In the genomic region with DNA sequence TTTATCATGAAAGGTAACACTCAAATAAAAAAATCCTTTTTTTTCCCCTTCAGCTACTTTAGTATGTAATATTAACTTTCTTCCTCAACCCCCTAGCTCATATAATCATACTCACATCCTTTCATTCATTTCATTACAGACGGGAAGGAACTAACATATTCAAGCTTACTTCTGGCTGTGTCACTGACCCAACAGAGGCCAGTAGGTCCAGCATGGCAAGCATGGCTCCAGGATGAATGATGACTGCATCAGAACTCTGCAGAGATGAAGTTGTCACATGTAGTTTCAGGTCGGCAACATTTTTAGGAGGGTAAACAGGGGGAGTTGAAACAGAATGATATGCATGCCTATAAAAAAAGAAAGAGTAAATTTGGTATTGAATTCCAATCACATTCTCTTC, we compare ENCODE assay signal across 24 cellular contexts.
DNase-seq lines count a peak whose midpoint lies in the region; ATAC-seq and TF ChIP-seq lines count a peak whose summit lies in the region.
"Had no signal": no experiment of that assay in that cellular context is flagged by ENCODE, and none has a peak within 500 bp of the region (broad histone marks: within the 10 kb centered on the region; RNA-seq: fewer than 3 reads in every experiment).

No MANE protein-coding gene starts in this region.

- intact Hi-C loops in sigmoid colon (cut with DNase I) = no loop called here

- no peak for ATAC-seq in RWPE2 (ENCODE audit: low read depth)
- ATAC-seq: A549, GM12878, GM23338, HCT116 had no signal

- TF ChIP-seq POLR2A in sigmoid colon (IDR thresholded peaks at IDR 0.05) = no peak

- peak overlapping the region; percentile 22 for H3K27ac ChIP-seq in RWPE2 (ENCODE audit: poor library complexity, severe bottlenecking)
- H3K27ac ChIP-seq in sigmoid colon = no peak overlapping the region
- H3K27ac ChIP-seq: A549; BLaER1 treated with 17β-estradiol and CSF1 and Interleukin-3, amounts not matched to agents 10 nM and 100 nM had no signal

- H3K27ac Mint-ChIP-seq in glutamatergic neuron (ENCODE audit: unreplicated experiment) = peak overlapping the region; percentile 84
- H3K27ac Mint-ChIP-seq: CD14-positive monocyte; CD4-positive, alpha-beta T cell; GM23338; H9 had no signal

- peaks cover 6% of the 10 kb centered on the region for H3K27me3 Mint-ChIP-seq in glutamatergic neuron (ENCODE audit: unreplicated experiment)
- H3K27me3 Mint-ChIP-seq: CD4-positive, alpha-beta T cell; CD8-positive, alpha-beta memory T cell had no signal

- H3K36me3 ChIP-seq in RWPE2 (ENCODE audit: low read depth) (peaks cover 30% of the 10 kb centered on the region), sigmoid colon (peaks cover 0 to 43% (median 6%) of the 10 kb centered on the region in 4 donors)

- no peaks in the 10 kb centered on the region for H3K9me3 ChIP-seq in RWPE2 (ENCODE audit: severe bottlenecking)
- H3K9me3 ChIP-seq in sigmoid colon = no peaks in the 10 kb centered on the region
- H3K9me3 ChIP-seq: A549; BE2C; BLaER1 treated with 17β-estradiol and CSF1 and Interleukin-3, amounts not matched to agents 10 nM and 100 nM had no signal

- H3K4me3 ChIP-seq in RWPE2 (ENCODE audit: severe bottlenecking) = no peak overlapping the region
- H3K4me3 ChIP-seq in sigmoid colon = no peak overlapping the region
- H3K4me3 ChIP-seq: A549; BLaER1 treated with 17β-estradiol and CSF1 and Interleukin-3, amounts not matched to agents 10 nM and 100 nM; GM12878; GM23338 had no signal

- TF ChIP-seq EP300 in sigmoid colon (IDR thresholded peaks at IDR 0.05) = no peak

- no peak overlapping the region for H3K4me3 Mint-ChIP-seq in glutamatergic neuron (ENCODE audit: unreplicated experiment)
- H3K4me3 Mint-ChIP-seq: CD14-positive monocyte; CD4-positive, alpha-beta T cell; CD8-positive, alpha-beta memory T cell; GM23338; H9 had no signal

- TF ChIP-seq CTCF in RWPE2 (IDR thresholded peaks at IDR 0.05; ENCODE audit: poor library complexity, severe bottlenecking) (no peak), glutamatergic neuron (IDR thresholded peaks at IDR 0.05; ENCODE audit: partially characterized antibody, unreplicated experiment) (no peak), sigmoid colon (IDR thresholded peaks at IDR 0.05) (no peak)

- 91 to 95% methylated on average over 2 of the region's 2 CpGs for WGBS in sigmoid colon, 2 donors

- H3K36me3 Mint-ChIP-seq in glutamatergic neuron (ENCODE audit: unreplicated experiment) = peaks cover 7% of the 10 kb centered on the region
- H3K36me3 Mint-ChIP-seq: CD8-positive, alpha-beta memory T cell had no signal

- DNase-seq in RWPE2 (ENCODE audit: low spot score) (no peak), dermis blood vessel endothelial cell (peak; percentile 62), glutamatergic neuron (no peak), pulmonary artery endothelial cell (ENCODE audit: low read depth, low spot score) (peak; percentile 22), sigmoid colon (no peak), MV-4-11 (lab: John Stamatoyannopoulos, UW) (no peak)
- no peak for DNase-seq in stimulated activated CD8-positive, alpha-beta memory T cell treated with anti-CD3 and anti-CD28 coated beads, Interleukin-4, amount 100 ng/mL, for 48 hours
- DNase-seq: 8988T; ACHN; AML-193; BE2C; CD4-positive, alpha-beta T cell; CD8-positive, alpha-beta memory T cell; DMS 273 treated with DMSO at 0.1 percent for 48 hours; DMS79; EL; GDM1; H9 had no signal

- H3K4me1 ChIP-seq in RWPE2 (ENCODE audit: insufficient read depth, poor library complexity, severe bottlenecking) = peaks cover 26% of the 10 kb centered on the region
- H3K4me1 ChIP-seq in sigmoid colon = peaks cover 0 to 8% (median 0%) of the 10 kb centered on the region in 4 donors
- H3K4me1 ChIP-seq: A549, BE2C had no signal

- peaks cover 22% of the 10 kb centered on the region for H3K4me1 Mint-ChIP-seq in glutamatergic neuron (ENCODE audit: low read depth, unreplicated experiment)
- H3K4me1 Mint-ChIP-seq: CD14-positive monocyte; CD8-positive, alpha-beta memory T cell; GM23338; H9 had no signal

- H3K27me3 ChIP-seq in RWPE2 (ENCODE audit: insufficient read depth, poor library complexity, severe bottlenecking) (no peaks in the 10 kb centered on the region), sigmoid colon (no peaks in the 10 kb centered on the region)
- H3K27me3 ChIP-seq: BE2C; BLaER1 treated with 17β-estradiol and CSF1 and Interleukin-3, amounts not matched to agents 10 nM and 100 nM had no signal

- no peaks in the 10 kb centered on the region for H3K9me3 Mint-ChIP-seq in glutamatergic neuron (ENCODE audit: unreplicated experiment)
- H3K9me3 Mint-ChIP-seq: CD4-positive, alpha-beta T cell; GM23338; H9 had no signal

Comparison
In these comparisons a context has a peak if more than half of its experiments do, and no peak if none do; other contexts are left out.
1. DNase-seq: peak in dermis blood vessel endothelial cell (single experiment) and pulmonary artery endothelial cell (single experiment); none in RWPE2 (single experiment), glutamatergic neuron (single experiment), sigmoid colon (single experiment), stimulated activated CD8-positive, alpha-beta memory T cell treated with anti-CD3 and anti-CD28 coated beads, Interleukin-4, amount 100 ng/mL, for 48 hours (single experiment) and MV-4-11 (single experiment).